ENCODE assay signal across 9 cellular contexts in the genomic region with DNA sequence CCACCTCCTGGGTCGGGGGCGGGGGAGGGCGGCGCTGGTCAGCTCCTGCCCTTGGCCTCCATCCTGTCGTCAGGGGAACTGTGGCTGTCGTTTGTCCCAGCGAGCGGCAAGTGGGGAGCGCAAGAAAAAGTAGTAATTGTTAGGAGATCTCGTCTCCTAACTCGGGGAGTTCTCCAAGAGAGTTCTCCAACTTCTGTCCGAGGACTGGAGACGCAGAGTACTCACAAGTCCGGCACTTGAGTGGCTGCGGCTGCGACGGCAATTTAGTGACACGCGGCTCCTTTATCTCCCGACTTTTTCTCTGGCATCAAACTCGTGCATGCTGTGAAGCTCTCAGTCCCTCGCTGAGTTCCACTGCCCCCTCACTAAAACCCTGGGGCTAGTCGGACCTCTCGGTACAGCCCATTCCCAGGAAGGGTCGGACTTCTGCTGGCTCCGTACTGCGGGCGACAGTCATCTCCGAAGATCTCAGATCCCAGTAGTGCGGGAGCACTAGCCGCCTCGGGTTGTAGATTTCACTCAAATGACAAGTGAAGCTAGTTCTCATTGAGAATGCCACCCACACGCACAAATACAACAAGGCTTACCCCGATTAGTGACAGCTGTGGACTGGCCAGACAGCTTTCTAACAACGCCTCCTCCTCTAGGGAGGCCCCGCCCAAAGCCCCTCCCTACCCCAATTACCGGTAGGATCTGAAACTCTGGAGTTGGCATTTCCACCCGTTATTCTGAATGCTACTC. TPM values are rescaled to one million over a fixed set of nuclear protein-coding genes. Genes with fewer than 3 reads are reported as not detected.
DNase-seq lines count a peak whose midpoint lies in the region; ATAC-seq and TF ChIP-seq lines count a peak whose summit lies in the region.
"Had no signal": no experiment of that assay in that cellular context is flagged by ENCODE, and none has a peak within 500 bp of the region (broad histone marks: within the 10 kb centered on the region; RNA-seq: fewer than 3 reads in every experiment).

A gene (minus strand): TSS at position 611 of the 741 bp plus-strand sequence. CDS start 743 bp downstream, outside the sequence.

- no peak within 1 kb of the TSS for H3K4me2 ChIP-seq in MM.1S (ENCODE audit: low read depth, low read length)

- intact Hi-C loops in sigmoid colon (cut with DNase I): loop anchor here (10.0 kb wide), 4 partner anchors 55 to 455 kb away; a partner anchor contains a TSS

- H3K4me3 ChIP-seq in WERI-Rb-1 (ENCODE audit: low read depth, low read length) (peak within 1 kb of the TSS; percentile 47), iPS-18a (ENCODE audit: low read length) (peak within 1 kb of the TSS; percentile 75), sigmoid colon (peak within 1 kb of the TSS; percentile 62 to 79 (median 73)), MM.1S (ENCODE audit: low read length) (no peak within 1 kb of the TSS)

- H3K9me3 ChIP-seq in WERI-Rb-1 (ENCODE audit: severe bottlenecking): no peaks in the 10 kb centered on the region
- H3K9me3 ChIP-seq in iPS-18a (ENCODE audit: control insufficient read depth, low read depth, low read length): no peaks in the 10 kb centered on the region
- no peaks in the 10 kb centered on the region for H3K9me3 ChIP-seq in sigmoid colon
- H3K9me3 ChIP-seq in MM.1S (replicated peaks; ENCODE audit: insufficient read depth, low read length): no peaks in the 10 kb centered on the region

- ATAC-seq in HG02840 (IDR thresholded peaks at IDR 0.05; ENCODE audit: low FRiP score, unreplicated experiment) (no peak), GM21576 (IDR thresholded peaks at IDR 0.05; ENCODE audit: unreplicated experiment) (no peak), GM19397 (IDR thresholded peaks at IDR 0.05; ENCODE audit: unreplicated experiment) (no peak)

- H3K27me3 ChIP-seq in WERI-Rb-1 (ENCODE audit: insufficient read depth, low read depth, severe bottlenecking) (peaks cover 54% of the 10 kb centered on the region), iPS-18a (ENCODE audit: control insufficient read depth, insufficient read depth, low read length) (peaks cover 78% of the 10 kb centered on the region), sigmoid colon (peaks cover 0 to 18% (median 0%) of the 10 kb centered on the region in 3 donors), MM.1S (replicated peaks; ENCODE audit: insufficient read depth, low read length) (no peaks in the 10 kb centered on the region)

- H3K36me3 ChIP-seq in WERI-Rb-1: no peaks in the 10 kb centered on the region
- no peaks in the 10 kb centered on the region for H3K36me3 ChIP-seq in iPS-18a (ENCODE audit: control insufficient read depth, low read depth, low read length)
- no peaks in the 10 kb centered on the region for H3K36me3 ChIP-seq in sigmoid colon
- no peaks in the 10 kb centered on the region for H3K36me3 ChIP-seq in MM.1S (replicated peaks; ENCODE audit: insufficient read depth, low read length)

- H2AFZ ChIP-seq in MM.1S (ENCODE audit: low read length): no peak within 1 kb of the TSS

- no peak within 1 kb of the TSS for H3K9ac ChIP-seq in iPS-18a (ENCODE audit: low read length)
- H3K9ac ChIP-seq in MM.1S (ENCODE audit: low read length): no peak within 1 kb of the TSS

- TF ChIP-seq POLR2A in sigmoid colon (IDR thresholded peaks at IDR 0.05): no peak

- WGBS in sigmoid colon, 2 donors: 2 to 3% methylated on average over 38 of the region's 38 CpGs

- H3F3A ChIP-seq in MM.1S (ENCODE audit: insufficient read depth, low read length): no peaks in the 10 kb centered on the region

- DNase-seq in H4 (ENCODE audit: low spot score): peak; percentile 8
- peak; percentile 33 for DNase-seq in WERI-Rb-1
- DNase-seq in sigmoid colon: no peak
- no peak for DNase-seq in MM.1S
- DNase-seq: stimulated activated naive CD4-positive, alpha-beta T cell had no signal

- H3K27ac ChIP-seq in WERI-Rb-1 (no peak within 1 kb of the TSS), iPS-18a (ENCODE audit: low read length) (no peak within 1 kb of the TSS), sigmoid colon (peak within 1 kb of the TSS; percentile 78 to 86 (median 80)), MM.1S (ENCODE audit: low read length) (no peak within 1 kb of the TSS)

- H3K79me2 ChIP-seq in MM.1S (ENCODE audit: low read length): no peaks in the 10 kb centered on the region

- no peak for TF ChIP-seq EP300 in sigmoid colon (IDR thresholded peaks at IDR 0.05)

- H3K9me2 ChIP-seq in MM.1S (replicated peaks; ENCODE audit: insufficient read depth, low read length): no peaks in the 10 kb centered on the region

- TF ChIP-seq CTCF in WERI-Rb-1 (IDR thresholded peaks at IDR 0.05; ENCODE audit: low read depth, low read length) (no peak), sigmoid colon (IDR thresholded peaks at IDR 0.05) (no peak), MM.1S (IDR thresholded peaks at IDR 0.05; ENCODE audit: low read length) (no peak)

- no peaks in the 10 kb centered on the region for H4K20me1 ChIP-seq in MM.1S (ENCODE audit: insufficient read depth, low read length)

- peaks cover 2% of the 10 kb centered on the region for H3K4me1 ChIP-seq in iPS-18a (ENCODE audit: control insufficient read depth, low read depth, low read length)
- H3K4me1 ChIP-seq in sigmoid colon: peaks cover 0 to 29% (median 17%) of the 10 kb centered on the region in 4 donors
- no peaks in the 10 kb centered on the region for H3K4me1 ChIP-seq in MM.1S (ENCODE audit: low read length)

RNA-seq across cellular contexts. Expression of the gene that starts here (rescaled TPM):
- total RNA-seq in H4 (2014; rRNA removed; shearing (Covaris generic)): 0.10 and 1.1 TPM in 2 replicates
- total RNA-seq in sigmoid colon: 10 to 100 TPM; 10.3 to 12.2 (median 11.4) TPM
- polyA plus RNA-seq in sigmoid colon: under 1 TPM; under 0.01 to 0.09 (median under 0.01) TPM

Comparison
In these comparisons a context has a peak if more than half of its experiments do, and no peak if none do; other contexts are left out.
1. DNase-seq: peak in H4 (single experiment) and WERI-Rb-1 (single experiment); none in sigmoid colon (single experiment) and MM.1S (single experiment).
2. H3K27ac ChIP-seq: peak in sigmoid colon (4 of 4); none in WERI-Rb-1 (single experiment), iPS-18a (single experiment) and MM.1S (single experiment).